Comparison of ENCODE assay signal across 12 cellular contexts in genomic region chr12:53194973-53195372, GRCh38. TPM values are rescaled to one million over a fixed set of nuclear protein-coding genes. Genes with fewer than 3 reads are reported as not detected.
"Had no signal": no experiment of that assay in that cellular context is flagged by ENCODE, and none has a peak within 500 bp of the region (broad histone marks: within the 10 kb centered on the region; RNA-seq: fewer than 3 reads in every experiment).

No MANE protein-coding gene starts in this region.

- H3K27me3 ChIP-seq: testis, upper lobe of right lung had no signal

- H3K4me3 Mint-ChIP-seq: brain; stimulated activated naive CD8-positive, alpha-beta T cell treated with anti-CD3 and anti-CD28 coated beads, Interleukin-15, amount 100 ng/mL, for 72 hours had no signal

- ATAC-seq: stimulated activated naive CD8-positive, alpha-beta T cell treated with anti-CD3 and anti-CD28 coated beads, Interleukin-15, amount 100 ng/mL, for 72 hours; upper lobe of right lung had no signal

- H3K27ac Mint-ChIP-seq: brain had no signal

- H3K36me3 ChIP-seq: left ventricle myocardium inferior, upper lobe of right lung had no signal

- H3K27ac ChIP-seq: left ventricle myocardium inferior, testis, upper lobe of right lung had no signal

- H3K36me3 Mint-ChIP-seq: brain had no signal

- H3K9me3 Mint-ChIP-seq: brain; stimulated activated naive CD8-positive, alpha-beta T cell treated with anti-CD3 and anti-CD28 coated beads, Interleukin-15, amount 100 ng/mL, for 72 hours had no signal

- H3K4me3 ChIP-seq: left ventricle myocardium inferior, testis, upper lobe of right lung had no signal

- H3K27me3 Mint-ChIP-seq: stimulated activated naive CD8-positive, alpha-beta T cell treated with anti-CD3 and anti-CD28 coated beads, Interleukin-15, amount 100 ng/mL, for 72 hours had no signal

- H3K4me1 Mint-ChIP-seq: brain had no signal

- H3K9me3 ChIP-seq: left ventricle myocardium inferior, testis, upper lobe of right lung had no signal

- DNase-seq: activated gamma-delta T cell; amygdala; kidney; left ventricle myocardium inferior; mesenchymal stem cell; stimulated activated CD4-positive, alpha-beta T cell treated with anti-CD3 and anti-CD28 coated beads, Interleukin-2, amount 100 ng/mL, for 48 hours; stimulated activated naive CD8-positive, alpha-beta T cell treated with anti-CD3 and anti-CD28 coated beads, Interleukin-15, amount 100 ng/mL, for 72 hours; T-helper 9 cell; testis; upper lobe of right lung had no signal

RNA-seq across cellular contexts. Expression of gene ITGB7, which starts 12.1 kb away (rescaled TPM):
- polyA plus RNA-seq: neural cell had no signal
